Comparison of ENCODE assay signal across 8 cellular contexts in genomic region chr15:63156708-63157065, GRCh38. TPM values are rescaled to one million over a fixed set of nuclear protein-coding genes. Genes with fewer than 3 reads are reported as not detected.
A peak's percentile ranks its signal among the peaks of the same experiment; 100 is the strongest.
DNase-seq lines count a peak whose midpoint lies in the region; ATAC-seq and TF ChIP-seq lines count a peak whose summit lies in the region.

No MANE protein-coding gene starts in this region.

- peak in 1 of 2 donors; percentile 4 for TF ChIP-seq POLR2A in Peyer's patch (IDR thresholded peaks at IDR 0.05)

- peak overlapping the region; percentile 65 to 80 (median 72) for H3K4me3 ChIP-seq in Peyer's patch
- H3K4me3 ChIP-seq in skin epidermis, result peak overlapping the region; percentile 47 to 94 (median 73)

- ATAC-seq in GM19395 (IDR thresholded peaks at IDR 0.05; ENCODE audit: unreplicated experiment), result peak; percentile 25

- H3K4me1 ChIP-seq in Peyer's patch, result peaks cover 0 to 17% (median 6%) of the 10 kb centered on the region in 4 donors

- no peaks in the 10 kb centered on the region for H3K27me3 ChIP-seq in Peyer's patch

- H3K9me3 ChIP-seq in Peyer's patch, result no peaks in the 10 kb centered on the region

- TF ChIP-seq CTCF in Peyer's patch (IDR thresholded peaks at IDR 0.05), result no peak

- H3K27ac ChIP-seq in Peyer's patch, result peak overlapping the region; percentile 91 to 97 (median 96)
- peak overlapping the region; percentile 92 for H3K27ac ChIP-seq in caudate nucleus (ENCODE audit: low read depth, low read length)
- peak overlapping the region; percentile 80 to 99 (median 96) for H3K27ac ChIP-seq in skin epidermis

- H3K36me3 ChIP-seq in Peyer's patch, result peaks cover 0 to 33% (median 0%) of the 10 kb centered on the region in 3 donors

- DNase-seq in AML-193 (lab: John Stamatoyannopoulos, UW) (peak; percentile 17 to 31), Peyer's patch (peak; percentile 39 to 79 (median 57)), caudate nucleus (lab: John Stamatoyannopoulos, UW) (peak in 23 of 61 donors; percentile 4 to 60 (median 42)), iris pigment epithelial cell (ENCODE audit: low read depth) (peak; percentile 68), DMS153 treated with DMSO at 0.1 percent for 48 hours (lab: John Stamatoyannopoulos, UW; ENCODE audit: unreplicated experiment) (no peak), T1000 (lab: John Stamatoyannopoulos, UW) (no peak)

RNA-seq across cellular contexts. Expression of gene RPS27L, which starts 0.6 kb away (rescaled TPM):
- 100 to 1,000 TPM in 2 of 4 donors, 10 to 100 TPM in 2; 78.4 to 226 (median 110) TPM for total RNA-seq in Peyer's patch

RNA-seq across cellular contexts. Expression of gene RAB8B, which starts 32.7 kb away (rescaled TPM):
- 10 to 100 TPM; 11.7 to 35.5 (median 25.3) TPM for total RNA-seq in Peyer's patch

RNA-seq across cellular contexts. Expression of gene LACTB, which starts 35.0 kb away (rescaled TPM):
- 10 to 100 TPM; 10.9 to 37.1 (median 12.6) TPM for total RNA-seq in Peyer's patch

Comparison
In these comparisons a context has a peak if more than half of its experiments do, and no peak if none do; other contexts are left out.
1. DNase-seq: peak in AML-193 (2 of 2), Peyer's patch (3 of 3) and iris pigment epithelial cell (single experiment); none in DMS153 treated with DMSO at 0.1 percent for 48 hours (single experiment) and T1000 (single experiment).
2. Peak in every context shown above with its lines, with median percentiles within 50 percentile points of each other: H3K27ac ChIP-seq.